ENCODE assay signal across 1 cellular context in genomic region chr1:152442765-152443164, GRCh38.
TF ChIP-seq lines count a peak whose summit lies in the region.

No MANE protein-coding gene starts in this region.

TF ChIP-seq in HEK293, 187 proteins besides CTCF, POLR2A, EP300 and RAD21:
- TF ChIP-seq PRDM10 (tag by site-specific recombination; IDR thresholded peaks at IDR 0.05) (no peak), SP7 (tag by site-specific recombination; IDR thresholded peaks at IDR 0.05) (no peak), WT1 (tag by site-specific recombination; IDR thresholded peaks at IDR 0.05) (no peak), IKZF3 (tag by site-specific recombination; IDR thresholded peaks at IDR 0.05) (no peak), ZIC2 (tag by site-specific recombination; IDR thresholded peaks at IDR 0.05) (peak; percentile 33; the same call in 1 of the 2 replicates), ZNF140 (tag by site-specific recombination; IDR thresholded peaks at IDR 0.05) (no peak), ZNF785 (tag by site-specific recombination; IDR thresholded peaks at IDR 0.05) (no peak), PBX3 (CRISPR knock-in tag; IDR thresholded peaks at IDR 0.05) (no peak)
